24 cellular contexts compared by ENCODE assay signal in genomic region chr13:25288966-25289365, GRCh38. TPM values are rescaled to one million over a fixed set of nuclear protein-coding genes. Genes with fewer than 3 reads are reported as not detected.
DNase-seq lines count a peak whose midpoint lies in the region; ATAC-seq and TF ChIP-seq lines count a peak whose summit lies in the region.
"Had no signal": no experiment of that assay in that cellular context is flagged by ENCODE, and none has a peak within 500 bp of the region (broad histone marks: within the 10 kb centered on the region; RNA-seq: fewer than 3 reads in every experiment).

No MANE protein-coding gene starts in this region.

- H2BK12ac ChIP-seq in neuronal stem cell (ENCODE audit: low read length), result no peak overlapping the region

- no peak overlapping the region for H3K23ac ChIP-seq in neuronal stem cell (ENCODE audit: low read depth, low read length, poor library complexity)

- H3K9me3 ChIP-seq in Loucy (ENCODE audit: insufficient read depth, low read depth, low read length) (no peaks in the 10 kb centered on the region), SK-N-MC (ENCODE audit: low read depth, low read length) (no peaks in the 10 kb centered on the region), neuronal stem cell (replicated peaks in 1 of 2; ENCODE audit: control insufficient read depth in 2 of 2, insufficient read depth in 1 of 2, low read depth in 1 of 2, low read length in 2 of 2) (no peaks in the 10 kb centered on the region)
- H3K9me3 ChIP-seq: colonic mucosa, gastroesophageal sphincter, Peyer's patch, SJSA1, tibial artery had no signal

- no peak overlapping the region for H4K91ac ChIP-seq in neuronal stem cell (ENCODE audit: low read depth, low read length, poor library complexity)

- H3K4me2 ChIP-seq in Loucy (ENCODE audit: low read depth, low read length, poor library complexity, severe bottlenecking) (no peak overlapping the region), neuronal stem cell (ENCODE audit: insufficient read depth, low read length, poor library complexity, severe bottlenecking) (no peak overlapping the region), GM23338 (no peak overlapping the region)
- H3K4me2 ChIP-seq: KMS-11 had no signal

- ATAC-seq in GM23338 (no peak), GM19397 (IDR thresholded peaks at IDR 0.05; ENCODE audit: unreplicated experiment) (no peak)
- ATAC-seq: activated CD4-positive, CD25-positive, alpha-beta regulatory T cell treated with anti-CD3 and anti-CD28 coated beads, Interleukin-2, amount 50 U/mL, for 24 hours; gastroesophageal sphincter; stimulated activated naive CD8-positive, alpha-beta T cell treated with anti-CD3 and anti-CD28 coated beads, Interleukin-15, amount 100 ng/mL, for 72 hours had no signal

- H3K36me3 ChIP-seq in Loucy (ENCODE audit: insufficient read depth, low read length) (no peaks in the 10 kb centered on the region), SK-N-MC (ENCODE audit: insufficient read depth, low read length) (no peaks in the 10 kb centered on the region), neuronal stem cell (replicated peaks in 1 of 2; ENCODE audit: control insufficient read depth in 2 of 2, insufficient read depth in 2 of 2, low read length in 2 of 2) (no peaks in the 10 kb centered on the region), GM23338 (ENCODE audit: insufficient read depth) (no peaks in the 10 kb centered on the region)
- H3K36me3 ChIP-seq: colonic mucosa, gastroesophageal sphincter, Peyer's patch, tibial artery had no signal

- no peak overlapping the region for H3K4me3 Mint-ChIP-seq in GM23338
- H3K4me3 Mint-ChIP-seq: activated CD4-positive, alpha-beta memory T cell treated with anti-CD3 and anti-CD28 coated beads, Interleukin-2, amount 10 ng/mL, durations not matched to agents 7 days and 5 days; endodermal cell; stimulated activated naive CD8-positive, alpha-beta T cell treated with anti-CD3 and anti-CD28 coated beads, Interleukin-15, amount 100 ng/mL, for 72 hours had no signal

- H3K27ac Mint-ChIP-seq in GM23338, result no peak overlapping the region
- H3K27ac Mint-ChIP-seq: activated CD4-positive, alpha-beta memory T cell treated with anti-CD3 and anti-CD28 coated beads, Interleukin-2, amount 10 ng/mL, durations not matched to agents 7 days and 5 days; endodermal cell; stimulated activated naive CD8-positive, alpha-beta T cell treated with anti-CD3 and anti-CD28 coated beads, Interleukin-15, amount 100 ng/mL, for 72 hours had no signal

- peak; percentile 56 for DNase-seq in SIG-M5 treated with dmso at 0.1 percent for 504 hours (lab: John Stamatoyannopoulos, UW; ENCODE audit: unreplicated experiment)
- DNase-seq in SIG-M5 (lab: John Stamatoyannopoulos, UW), result no peak
- DNase-seq in SK-N-MC (ENCODE audit: low read depth, low spot score), result peak; percentile 56
- DNase-seq in neuronal stem cell (ENCODE audit: low spot score), result no peak
- DNase-seq in GM23338 (ENCODE audit: low spot score), result no peak
- DNase-seq in A172 (ENCODE audit: low spot score), result no peak
- DNase-seq: activated CD4-positive, alpha-beta memory T cell treated with anti-CD3 and anti-CD28 coated beads, Interleukin-2, amount 10 ng/mL, durations not matched to agents 7 days and 5 days; activated T-cell treated with anti-CD3 and anti-CD28 coated beads for 4 hours; colonic mucosa; endodermal cell; kidney; NCI-H1092 treated with DMSO at 0.1 percent for 48 hours; NCI-H2029 treated with DMSO at 0.1 percent for 48 hours; NCI-H226; Peyer's patch; stimulated activated naive CD8-positive, alpha-beta T cell treated with anti-CD3 and anti-CD28 coated beads, Interleukin-15, amount 100 ng/mL, for 72 hours; T-helper 9 cell; tibial artery had no signal

- H3F3A ChIP-seq in Loucy (ENCODE audit: low read depth), result 0 out of 2 replicates have a peak, but pooled peaks cover 3% of the 10 kb centered on the region
- no peaks in the 10 kb centered on the region for H3F3A ChIP-seq in GM23338 (replicated peaks; ENCODE audit: low read depth)

- H3K14ac ChIP-seq in neuronal stem cell (ENCODE audit: low read length), result no peak overlapping the region

- H3K18ac ChIP-seq in neuronal stem cell (ENCODE audit: low read length), result no peak overlapping the region

- H3K9ac ChIP-seq in Loucy (ENCODE audit: low read depth, low read length, poor library complexity, severe bottlenecking), result no peak overlapping the region
- H3K9ac ChIP-seq in SK-N-MC (ENCODE audit: insufficient read length), result peak overlapping the region; percentile 25
- H3K9ac ChIP-seq in neuronal stem cell (ENCODE audit: low read depth, low read length, poor library complexity), result no peak overlapping the region
- H3K9ac ChIP-seq: KMS-11 had no signal

- no peak overlapping the region for H2BK120ac ChIP-seq in neuronal stem cell (ENCODE audit: low read depth, low read length)

- H2AFZ ChIP-seq in Loucy (ENCODE audit: low read length), result peak overlapping the region; percentile 16; the same call in 1 of the 2 replicates
- H2AFZ ChIP-seq in neuronal stem cell (ENCODE audit: low read length), result peak overlapping the region; percentile 63
- no peak overlapping the region; the same call in 1 of the 2 replicates for H2AFZ ChIP-seq in GM23338

- H3K9me2 ChIP-seq in Loucy (replicated peaks; ENCODE audit: low read depth, low read length) (no peaks in the 10 kb centered on the region), GM23338 (ENCODE audit: insufficient read depth) (no peaks in the 10 kb centered on the region)

- H3K27ac ChIP-seq in SK-N-MC (peak overlapping the region; percentile 97), neuronal stem cell (replicated peaks; ENCODE audit: low read length) (no peak overlapping the region), GM23338 (ENCODE audit: low read depth) (no peak overlapping the region)
- H3K27ac ChIP-seq: colonic mucosa, gastroesophageal sphincter, KMS-11, Peyer's patch, SJSA1, tibial artery had no signal

- H3K4ac ChIP-seq in neuronal stem cell (ENCODE audit: low read length), result no peak overlapping the region

- peaks cover 13% of the 10 kb centered on the region for H3K4me1 Mint-ChIP-seq in GM23338

- peaks cover 2% of the 10 kb centered on the region for H3K27me3 Mint-ChIP-seq in GM23338 (ENCODE audit: insufficient read depth, low read depth, poor library complexity)

- no peak overlapping the region for H2BK15ac ChIP-seq in neuronal stem cell (ENCODE audit: low read length)

- H2BK5ac ChIP-seq in neuronal stem cell (ENCODE audit: low read length), result no peak overlapping the region

- no peaks in the 10 kb centered on the region for H3K9me3 Mint-ChIP-seq in GM23338
- H3K9me3 Mint-ChIP-seq: activated CD4-positive, alpha-beta memory T cell treated with anti-CD3 and anti-CD28 coated beads, Interleukin-2, amount 10 ng/mL, durations not matched to agents 7 days and 5 days; endodermal cell; stimulated activated naive CD8-positive, alpha-beta T cell treated with anti-CD3 and anti-CD28 coated beads, Interleukin-15, amount 100 ng/mL, for 72 hours had no signal

- no peak overlapping the region for H4K8ac ChIP-seq in neuronal stem cell (ENCODE audit: low read depth, low read length)

- no peak for TF ChIP-seq CTCF in Loucy (conservative IDR thresholded peaks at IDR 0.05; ENCODE audit: low read length)
- TF ChIP-seq CTCF in GM23338 (conservative IDR thresholded peaks at IDR 0.05; ENCODE audit: low read depth in 2 of 2), result no peak

- H3K79me2 ChIP-seq in Loucy (ENCODE audit: insufficient read depth, low read length) (peaks cover 31% of the 10 kb centered on the region), GM23338 (replicated peaks; ENCODE audit: insufficient read depth) (peaks cover 9% of the 10 kb centered on the region; the same call in 1 of the 2 replicates)

- no CpG with 5 or more reads among the region's 2 CpGs for WGBS in neuronal stem cell (ENCODE audit: extremely low coverage in 2 of 2, insufficient read length in 2 of 2, insufficient replicate concordance in 1 of 2), 2 donors

- H3K79me1 ChIP-seq in neuronal stem cell (ENCODE audit: low read depth, low read length), result no peaks in the 10 kb centered on the region

- H3K4me1 ChIP-seq in Loucy (ENCODE audit: insufficient read depth, low read length, poor library complexity, severe bottlenecking), result peaks cover 44% of the 10 kb centered on the region
- H3K4me1 ChIP-seq in neuronal stem cell (ENCODE audit: control insufficient read depth in 2 of 2, insufficient read depth in 1 of 2, low read depth in 1 of 2, low read length in 2 of 2), result peaks cover 1 to 4% of the 10 kb centered on the region in 2 donors
- peaks cover 6% of the 10 kb centered on the region; the same call in 1 of the 2 replicates for H3K4me1 ChIP-seq in GM23338 (ENCODE audit: insufficient read depth)

- H3K27me3 ChIP-seq in Loucy (ENCODE audit: insufficient read depth, low read length, poor library complexity, severe bottlenecking) (no peaks in the 10 kb centered on the region), neuronal stem cell (ENCODE audit: control insufficient read depth in 3 of 3, insufficient read depth in 3 of 3, low read depth in 1 of 3, low read length in 3 of 3) (no peaks in the 10 kb centered on the region), GM23338 (ENCODE audit: insufficient read depth) (no peaks in the 10 kb centered on the region)
- H3K27me3 ChIP-seq: colonic mucosa, Peyer's patch, SJSA1, tibial artery had no signal

- H2AK5ac ChIP-seq in neuronal stem cell (ENCODE audit: low read depth, low read length), result no peak overlapping the region

- H3K4me3 ChIP-seq in Loucy (ENCODE audit: low read length, poor library complexity, severe bottlenecking) (no peak overlapping the region), SK-N-MC (peak overlapping the region; percentile 48), neuronal stem cell (ENCODE audit: low read length in 2 of 2) (no peak overlapping the region), GM23338 (no peak overlapping the region)
- H3K4me3 ChIP-seq: colonic mucosa, gastroesophageal sphincter, Peyer's patch, SJSA1, tibial artery had no signal

- H3K36me3 Mint-ChIP-seq in GM23338 (ENCODE audit: low read depth), result no peaks in the 10 kb centered on the region

- H4K20me1 ChIP-seq in Loucy (ENCODE audit: insufficient read depth, low read length, poor library complexity, severe bottlenecking) (peaks cover 17% of the 10 kb centered on the region), GM23338 (replicated peaks; ENCODE audit: insufficient read depth) (no peaks in the 10 kb centered on the region)

TF ChIP-seq in GM23338, 12 proteins besides CTCF, POLR2A, EP300 and RAD21 (continues in another document):
- no peak for TF ChIP-seq EZH2phosphoT487 (IDR thresholded peaks at IDR 0.05; ENCODE audit: unreplicated experiment)
- TF ChIP-seq ZNF331 (CRISPR knock-in tag; IDR thresholded peaks at IDR 0.05; ENCODE audit: low read depth), result no peak
- no peak for TF ChIP-seq POLR2AphosphoS5 (IDR thresholded peaks at IDR 0.05; ENCODE audit: low read depth)

RNA-seq across cellular contexts. Expression of gene MTMR6, which starts 1.7 kb away (rescaled TPM):
- polyA plus RNA-seq in neuronal stem cell (2013, experiment 1 of 2), result 7.0 TPM
- 7.1 TPM for polyA plus RNA-seq in neuronal stem cell (2013, experiment 2 of 2)
- 9.5 and 11.5 TPM in 2 replicates for total RNA-seq in GM23338 (2014; rRNA removed; shearing (Covaris generic))
- polyA plus RNA-seq in GM23338 (2016; fragmentation: Nextera tagmentation; extraction: Ambion mirVana), result 3.4 and 4.6 TPM in 2 replicates
- total RNA-seq in A172 (2014; rRNA removed; shearing (Covaris generic)), result 31.6 and 31.7 TPM in 2 replicates

RNA-seq across cellular contexts. Expression of gene NUP58, which starts 12.5 kb away (rescaled TPM):
- polyA plus RNA-seq in neuronal stem cell (2013, experiment 1 of 2), result 41.9 TPM
- polyA plus RNA-seq in neuronal stem cell (2013, experiment 2 of 2), result 40.0 TPM
- 79.5 and 91.8 TPM in 2 replicates for total RNA-seq in GM23338 (2014; rRNA removed; shearing (Covaris generic))
- 27.6 and 27.7 TPM in 2 replicates for polyA plus RNA-seq in GM23338 (2016; fragmentation: Nextera tagmentation; extraction: Ambion mirVana)
- 94.9 and 102 TPM in 2 replicates for total RNA-seq in A172 (2014; rRNA removed; shearing (Covaris generic))

Comparison
In these comparisons a context has a peak if more than half of its experiments do, and no peak if none do; other contexts are left out.
1. DNase-seq: peak in SIG-M5 treated with dmso at 0.1 percent for 504 hours (single experiment) and SK-N-MC (single experiment); none in SIG-M5 (single experiment), neuronal stem cell (single experiment), GM23338 (single experiment) and A172 (single experiment).